Comparison of ENCODE assay signal across 18 cellular contexts in genomic region chr13:46844431-46844830, GRCh38. TPM values are rescaled to one million over a fixed set of nuclear protein-coding genes. Genes with fewer than 3 reads are reported as not detected.
"Had no signal": no experiment of that assay in that cellular context is flagged by ENCODE, and none has a peak within 500 bp of the region (broad histone marks: within the 10 kb centered on the region; RNA-seq: fewer than 3 reads in every experiment).

No MANE protein-coding gene starts in this region.

- H3K27me3 ChIP-seq: dorsolateral prefrontal cortex, esophagus squamous epithelium, neutrophil, tibial artery, uterus had no signal

- DNase-seq: activated CD4-positive, alpha-beta T cell treated with anti-CD3 and anti-CD28 coated beads, Interleukin-2, amount 50 U/mL, for 1 hour; activated naive CD4-positive, alpha-beta T cell; activated naive CD8-positive, alpha-beta T cell treated with anti-CD3 and anti-CD28 coated beads, Interleukin-2, amount 10 ng/mL, durations not matched to agents 7 days and 5 days; activated T-cell treated with anti-CD3 and anti-CD28 coated beads for 4 hours; dorsolateral prefrontal cortex; esophagus squamous epithelium; heart left ventricle; mucosa of descending colon; naive thymus-derived CD4-positive, alpha-beta T cell; retina; stimulated activated CD4-positive, alpha-beta T cell treated with anti-CD3 and anti-CD28 coated beads, Interleukin-2, amount 100 ng/mL, for 48 hours; stimulated activated naive B cell treated with anti-CD40 and anti-IgM and Interleukin-4, amounts not matched to agents 10 μg/mL and 1 μg/mL and 100 μg/mL, for 72 hours; tibial artery; uterus had no signal

- H3K9me3 ChIP-seq: esophagus squamous epithelium, heart left ventricle, mucosa of descending colon, neutrophil, tibial artery, uterus had no signal

- ATAC-seq: heart left ventricle; left lobe of liver; mucosa of descending colon; naive thymus-derived CD4-positive, alpha-beta T cell; stimulated activated naive B cell treated with anti-CD40 and anti-IgM and Interleukin-4, amounts not matched to agents 10 μg/mL and 1 μg/mL and 100 μg/mL, for 72 hours had no signal

- H3K4me3 ChIP-seq: dorsolateral prefrontal cortex, esophagus squamous epithelium, heart left ventricle, mucosa of descending colon, tibial artery, uterus had no signal

- H3K36me3 ChIP-seq: esophagus squamous epithelium, heart left ventricle, neutrophil, tibial artery, uterus had no signal

- FAIRE-seq: frontal cortex, islet of Langerhans had no signal

RNA-seq across cellular contexts. Expression of gene HTR2A, which starts 52.4 kb away (rescaled TPM):
- total RNA-seq: activated naive CD8-positive, alpha-beta T cell treated with anti-CD3 and anti-CD28 coated beads, Interleukin-2, amount 10 ng/mL, durations not matched to agents 7 days and 5 days; left lobe of liver; naive thymus-derived CD4-positive, alpha-beta T cell had no signal
